Comparison of ENCODE assay signal across 15 cellular contexts in the genomic region with DNA sequence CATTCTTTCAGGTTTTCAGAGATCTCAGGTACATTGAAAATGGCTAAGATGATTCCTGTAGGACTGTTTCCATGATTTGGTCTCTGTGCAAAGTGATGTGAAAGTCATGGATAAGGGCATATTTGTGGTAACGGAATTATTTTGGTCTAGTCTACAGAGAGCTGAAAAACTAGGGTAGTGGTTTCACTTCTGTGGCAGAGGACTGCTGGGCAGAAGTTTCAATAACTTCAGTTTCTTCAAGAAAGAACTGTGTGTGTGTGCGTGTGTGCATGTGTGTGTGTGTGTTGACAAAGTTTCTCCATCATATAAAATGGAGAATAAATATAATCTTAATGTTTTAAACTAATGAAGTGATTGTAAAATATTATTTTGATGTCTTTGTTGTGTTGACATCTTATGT. TPM values are rescaled to one million over a fixed set of nuclear protein-coding genes. Genes with fewer than 3 reads are reported as not detected.
DNase-seq lines count a peak whose midpoint lies in the region; ATAC-seq and TF ChIP-seq lines count a peak whose summit lies in the region.
"Had no signal": no experiment of that assay in that cellular context is flagged by ENCODE, and none has a peak within 500 bp of the region (broad histone marks: within the 10 kb centered on the region; RNA-seq: fewer than 3 reads in every experiment).

No MANE protein-coding gene starts in this region.

- H2AFZ ChIP-seq in mammary epithelial cell (ENCODE audit: low read depth, low read length) = no peak overlapping the region
- no peak overlapping the region for H2AFZ ChIP-seq in SU-DHL-6 (ENCODE audit: low read depth, low read length, severe bottlenecking)

- peak overlapping the region; percentile 57 for H3K27ac Mint-ChIP-seq in MCF 10A (ENCODE audit: low read depth, unreplicated experiment)
- H3K27ac Mint-ChIP-seq in chondrocyte (ENCODE audit: unreplicated experiment) = peak overlapping the region; percentile 10
- peak overlapping the region; percentile 11 for H3K27ac Mint-ChIP-seq in stimulated activated naive B cell treated with anti-CD40 and anti-IgM and Interleukin-4, amounts not matched to agents 10 μg/mL and 1 μg/mL and 100 μg/mL, for 72 hours

- in situ Hi-C loops in mammary epithelial cell (cut with MboI; ENCODE audit: low sequenced_read_pairs in 2 of 2) = no loop called here

- ATAC-seq in stimulated activated naive B cell treated with anti-CD40 and anti-IgM and Interleukin-4, amounts not matched to agents 10 μg/mL and 1 μg/mL and 100 μg/mL, for 72 hours (replicated peaks) = no peak
- ATAC-seq in GM19395 (IDR thresholded peaks at IDR 0.05; ENCODE audit: unreplicated experiment) = no peak

- peaks cover 12% of the 10 kb centered on the region for H3K36me3 ChIP-seq in mammary epithelial cell (ENCODE audit: insufficient read depth, low read length)
- H3K36me3 ChIP-seq in SU-DHL-6 (ENCODE audit: low read length) = peaks cover 39% of the 10 kb centered on the region; the same call in 1 of the 2 replicates
- no peaks in the 10 kb centered on the region for H3K36me3 ChIP-seq in prostate gland

- no peak overlapping the region for H3K4me3 Mint-ChIP-seq in MCF 10A (ENCODE audit: unreplicated experiment)
- H3K4me3 Mint-ChIP-seq in chondrocyte (ENCODE audit: unreplicated experiment) = no peak overlapping the region
- peak overlapping the region; percentile 23 to 56 for H3K4me3 Mint-ChIP-seq in stimulated activated naive B cell treated with anti-CD40 and anti-IgM and Interleukin-4, amounts not matched to agents 10 μg/mL and 1 μg/mL and 100 μg/mL, for 72 hours

- H3K27me3 Mint-ChIP-seq in MCF 10A (ENCODE audit: insufficient read depth, unreplicated experiment) = no peaks in the 10 kb centered on the region
- H3K27me3 Mint-ChIP-seq in chondrocyte (ENCODE audit: low read depth) = no peaks in the 10 kb centered on the region
- H3K27me3 Mint-ChIP-seq in stimulated activated naive B cell treated with anti-CD40 and anti-IgM and Interleukin-4, amounts not matched to agents 10 μg/mL and 1 μg/mL and 100 μg/mL, for 72 hours = no peaks in the 10 kb centered on the region

- H3K4me1 Mint-ChIP-seq in MCF 10A (ENCODE audit: insufficient read depth, unreplicated experiment) (peaks cover 47% of the 10 kb centered on the region), chondrocyte (ENCODE audit: low read depth) (peaks cover 51% of the 10 kb centered on the region)
- peaks cover 26 to 49% of the 10 kb centered on the region in 2 donors for H3K4me1 Mint-ChIP-seq in stimulated activated naive B cell treated with anti-CD40 and anti-IgM and Interleukin-4, amounts not matched to agents 10 μg/mL and 1 μg/mL and 100 μg/mL, for 72 hours

- H3K36me3 Mint-ChIP-seq in MCF 10A (ENCODE audit: insufficient read depth, unreplicated experiment) (peaks cover 58% of the 10 kb centered on the region), chondrocyte (ENCODE audit: low read depth) (peaks cover 13% of the 10 kb centered on the region)
- H3K36me3 Mint-ChIP-seq in stimulated activated naive B cell treated with anti-CD40 and anti-IgM and Interleukin-4, amounts not matched to agents 10 μg/mL and 1 μg/mL and 100 μg/mL, for 72 hours = peaks cover 34 to 38% of the 10 kb centered on the region in 2 donors

- no peak overlapping the region for H3K27ac ChIP-seq in mammary epithelial cell (ENCODE audit: insufficient read depth, low read depth, low read length)
- no peak overlapping the region for H3K27ac ChIP-seq in SU-DHL-6 (ENCODE audit: low read depth, low read length)
- no peak overlapping the region for H3K27ac ChIP-seq in prostate gland

- POLR2A ChIA-PET in MCF 10A (lab: Yijun Ruan, JAX) = interaction anchor here (0.6 to 1.0 kb wide), 2 partner anchors 12 to 31 kb away, joined by 3 to 6 read pairs; a partner anchor contains a TSS

- TF ChIP-seq POLR2A in prostate gland (IDR thresholded peaks at IDR 0.05) = no peak

- BruUV-seq in MCF 10A (replicated peaks; lab: Mats Ljungman, UMichigan) = no TSS peak
- no TSS peak for BruUV-seq in mammary epithelial cell (replicated peaks; lab: Mats Ljungman, UMichigan)

- H3K27me3 ChIP-seq in mammary epithelial cell (ENCODE audit: insufficient read depth, low read length) (no peaks in the 10 kb centered on the region), SU-DHL-6 (ENCODE audit: low read length) (no peaks in the 10 kb centered on the region), prostate gland (replicated peaks; ENCODE audit: insufficient read depth) (no peaks in the 10 kb centered on the region)

- no peaks in the 10 kb centered on the region for H3K9me2 ChIP-seq in SU-DHL-6 (replicated peaks; ENCODE audit: insufficient read depth, low read length)

- intact Hi-C loops in MCF 10A (cut with micrococcal nuclease) (no loop called here), mammary epithelial cell (cut with micrococcal nuclease) (no loop called here), prostate gland (cut with DNase I) (no loop called here)

- H3K4me1 ChIP-seq in mammary epithelial cell (ENCODE audit: insufficient read depth, low read length) (peaks cover 10% of the 10 kb centered on the region), prostate gland (replicated peaks) (no peaks in the 10 kb centered on the region)

- H3K4me3 ChIP-seq in mammary epithelial cell (replicated peaks in 1 of 3; ENCODE audit: insufficient read depth in 1 of 3, low read depth in 2 of 3, low read length in 3 of 3) = no peak overlapping the region
- H3K4me3 ChIP-seq in SU-DHL-6 (ENCODE audit: insufficient read depth, low read length, poor library complexity, severe bottlenecking) = no peak overlapping the region
- H3K4me3 ChIP-seq in prostate gland = no peak overlapping the region

- H3K9me3 Mint-ChIP-seq in MCF 10A (ENCODE audit: unreplicated experiment) (no peaks in the 10 kb centered on the region), chondrocyte (ENCODE audit: low read depth) (no peaks in the 10 kb centered on the region)
- no peaks in the 10 kb centered on the region for H3K9me3 Mint-ChIP-seq in stimulated activated naive B cell treated with anti-CD40 and anti-IgM and Interleukin-4, amounts not matched to agents 10 μg/mL and 1 μg/mL and 100 μg/mL, for 72 hours

- peaks cover 84% of the 10 kb centered on the region for H3K79me2 ChIP-seq in mammary epithelial cell (ENCODE audit: insufficient read depth, low read length)
- peaks cover 71% of the 10 kb centered on the region for H3K79me2 ChIP-seq in SU-DHL-6 (ENCODE audit: insufficient read depth, low read length)

- 93% methylated on average over 2 of the region's 2 CpGs for WGBS in mammary epithelial cell (ENCODE audit: low coverage, missing lambda C conversion rate)
- WGBS in prostate gland = 69% methylated on average over 2 of the region's 2 CpGs

- dilution Hi-C loops in mammary epithelial cell (cut with HindIII; ENCODE audit: low sequenced_read_pairs) = no loop called here

- no peak for DNase-seq in MCF 10A (ENCODE audit: unreplicated experiment)
- DNase-seq in mammary epithelial cell = no peak
- no peak for DNase-seq in chondrocyte (ENCODE audit: low spot score)
- DNase-seq in stimulated activated naive B cell treated with anti-CD40 and anti-IgM and Interleukin-4, amounts not matched to agents 10 μg/mL and 1 μg/mL and 100 μg/mL, for 72 hours = no peak
- no peak for DNase-seq in prostate gland (ENCODE audit: low spot score)
- DNase-seq in amygdala (lab: John Stamatoyannopoulos, UW) = no peak
- DNase-seq: activated CD4-positive, CD25-positive, alpha-beta regulatory T cell; activated effector memory CD4-positive, alpha-beta T cell treated with Interleukin-2 at 50 U/mL for 16 hours; mesendoderm; NCI-H1930; NCI-H748 treated with DMSO at 0.1 percent for 48 hours; stimulated activated CD4-positive, alpha-beta T cell treated with anti-CD3 and anti-CD28 coated beads, Interleukin-2, amount 100 ng/mL, for 48 hours; stimulated activated naive CD4-positive, alpha-beta T cell treated with Interleukin-2 at 50 U/mL for 16 hours had no signal

- H3K9me3 ChIP-seq in mammary epithelial cell (replicated peaks; ENCODE audit: insufficient read depth, low read length) = no peaks in the 10 kb centered on the region
- no peaks in the 10 kb centered on the region for H3K9me3 ChIP-seq in SU-DHL-6 (ENCODE audit: insufficient read depth, low read length)
- H3K9me3 ChIP-seq in prostate gland = no peaks in the 10 kb centered on the region

- H3K9ac ChIP-seq in mammary epithelial cell (ENCODE audit: insufficient read depth, low read length) = no peak overlapping the region
- no peak overlapping the region for H3K9ac ChIP-seq in SU-DHL-6 (ENCODE audit: low read length)

- TF ChIP-seq CTCF in MCF 10A (IDR thresholded peaks at IDR 0.05; ENCODE audit: unreplicated experiment) (no peak), mammary epithelial cell (conservative IDR thresholded peaks at IDR 0.05 in 1 of 2, IDR thresholded peaks at IDR 0.05 in 1 of 2; ENCODE audit: extremely low read depth in 1 of 2, insufficient read depth in 1 of 2, low read depth in 1 of 2, low read length in 2 of 2) (no peak), SU-DHL-6 (IDR thresholded peaks at IDR 0.05; ENCODE audit: insufficient read depth, low read length, poor library complexity, severe bottlenecking) (no peak), chondrocyte (IDR thresholded peaks at IDR 0.05) (no peak), prostate gland (IDR thresholded peaks at IDR 0.05) (no peak)

- H4K20me1 ChIP-seq in mammary epithelial cell (ENCODE audit: insufficient read depth, low read length) (no peaks in the 10 kb centered on the region), SU-DHL-6 (ENCODE audit: low read depth, low read length) (peaks cover 23% of the 10 kb centered on the region)

- CTCF ChIA-PET in MCF 10A (lab: Yijun Ruan, JAX) = interaction anchor here (0.8 to 1.9 kb wide), 2 partner anchors 13 to 16 kb away, joined by 3 to 5 read pairs; no protein-coding TSS in a partner anchor
- CTCF ChIA-PET in mammary epithelial cell (lab: Charles Lee; ENCODE audit: low non-redundant PET) = no interaction called here

- H3F3A ChIP-seq in SU-DHL-6 (ENCODE audit: insufficient read depth) = peaks cover 9% of the 10 kb centered on the region; the same call in 1 of the 2 replicates

- H3K4me2 ChIP-seq in mammary epithelial cell (ENCODE audit: insufficient read depth, low read depth, low read length) = no peak overlapping the region
- peak overlapping the region; percentile 20 for H3K4me2 ChIP-seq in SU-DHL-6 (ENCODE audit: low read depth, low read length, poor library complexity, severe bottlenecking)

RNA-seq across cellular contexts. Expression of a gene that starts 4.3 kb away (rescaled TPM):
- total RNA-seq in MCF 10A (2022) (52.3 and 60.5 TPM in 2 replicates), mammary epithelial cell (10 to 100 TPM; 32.3 to 39.0 TPM), chondrocyte (35.3 to 37.0 TPM (median 36.3 TPM) in 3 replicates), prostate gland (10 to 100 TPM; 46.3 to 95.2 TPM)
- polyA plus RNA-seq in mammary epithelial cell = 35.6 TPM
- polyA minus RNA-seq in mammary epithelial cell = 28.7 TPM

RNA-seq across cellular contexts. Expression of a gene that starts 12.4 kb away (rescaled TPM):
- total RNA-seq in MCF 10A (2022) = 0.79 and 2.1 TPM in 2 replicates
- total RNA-seq in mammary epithelial cell = 1 to 10 TPM in 1 of 2 donors, under 1 TPM in 1; 0.64 to 2.5 TPM
- polyA plus RNA-seq in mammary epithelial cell = 1.4 TPM
- polyA minus RNA-seq in mammary epithelial cell = not detected
- 2.3 to 6.1 TPM (median 2.5 TPM) in 3 replicates for total RNA-seq in chondrocyte
- 10 to 100 TPM; 35.3 to 81.7 TPM for total RNA-seq in prostate gland

Comparison
In these comparisons a context has a peak if more than half of its experiments do, and no peak if none do; other contexts are left out.
1. H3K4me3 Mint-ChIP-seq: peak in stimulated activated naive B cell treated with anti-CD40 and anti-IgM and Interleukin-4, amounts not matched to agents 10 μg/mL and 1 μg/mL and 100 μg/mL, for 72 hours (2 of 2); none in MCF 10A (single experiment) and chondrocyte (single experiment).
2. Peak in every context shown above with its lines, with median percentiles within 50 percentile points of each other: H3K27ac Mint-ChIP-seq.